ENCODE assay signal across 16 cellular contexts in genomic region chr10:12934777-12935176, GRCh38.
DNase-seq lines count a peak whose midpoint lies in the region.
"Had no signal": no experiment of that assay in that cellular context is flagged by ENCODE, and none has a peak within 500 bp of the region (broad histone marks: within the 10 kb centered on the region; RNA-seq: fewer than 3 reads in every experiment).

No MANE protein-coding gene starts in this region.

- DNase-seq in M059J (ENCODE audit: low read depth): peak; percentile 67
- peak; percentile 5 for DNase-seq in SIG-M5 (lab: John Stamatoyannopoulos, UW)
- DNase-seq in fibroblast of gingiva (ENCODE audit: low read depth): peak; percentile 16
- DNase-seq in stromal cell of bone marrow (ENCODE audit: low read depth): peak; percentile 53
- no peak for DNase-seq in HuH-7 (ENCODE audit: low spot score)
- no peak for DNase-seq in middle frontal gyrus (ENCODE audit: extremely low spot score, low spot score)
- DNase-seq in activated CD8-positive, alpha-beta memory T cell treated with anti-CD3 and anti-CD28 coated beads for 24 hours: no peak
- DNase-seq: activated CD4-positive, alpha-beta T cell treated with anti-CD3 and anti-CD28 coated beads for 4 hours; activated naive CD8-positive, alpha-beta T cell treated with anti-CD3 and anti-CD28 coated beads for 36 hours; CD4-positive, CD25-positive, alpha-beta regulatory T cell; cerebellar nuclear complex; H9; left ventricle myocardium superior; naive B cell; NCI-H187; NCI-H69 had no signal

Comparison
In these comparisons a context has a peak if more than half of its experiments do, and no peak if none do; other contexts are left out.
1. DNase-seq: peak in M059J (single experiment), SIG-M5 (single experiment), fibroblast of gingiva (single experiment) and stromal cell of bone marrow (single experiment); none in HuH-7 (single experiment), middle frontal gyrus (single experiment) and activated CD8-positive, alpha-beta memory T cell treated with anti-CD3 and anti-CD28 coated beads for 24 hours (single experiment).